In the genomic region with DNA sequence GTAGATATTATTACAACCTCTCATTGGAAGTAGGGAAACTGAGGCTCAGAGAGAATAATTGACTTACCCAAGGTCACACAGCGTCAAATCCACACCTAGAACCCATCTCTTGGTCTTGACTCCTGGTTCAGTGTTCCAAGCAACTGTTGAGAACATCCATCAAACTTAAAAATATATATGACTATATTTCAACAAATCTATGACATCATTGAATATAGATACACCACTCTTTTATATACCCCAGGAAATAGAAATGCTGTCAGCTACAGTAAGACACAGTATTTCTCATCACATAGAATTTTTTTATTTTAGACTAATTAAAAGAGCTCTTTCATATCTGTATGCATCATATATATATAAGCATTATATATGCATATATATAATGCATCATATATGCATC, we compare ENCODE assay signal across 3 cellular contexts.
TF ChIP-seq lines count a peak whose summit lies in the region.

No MANE protein-coding gene starts in this region.

TF ChIP-seq in HepG2, 621 proteins besides CTCF, POLR2A, EP300 and RAD21:
- TF ChIP-seq, protein P1, sequence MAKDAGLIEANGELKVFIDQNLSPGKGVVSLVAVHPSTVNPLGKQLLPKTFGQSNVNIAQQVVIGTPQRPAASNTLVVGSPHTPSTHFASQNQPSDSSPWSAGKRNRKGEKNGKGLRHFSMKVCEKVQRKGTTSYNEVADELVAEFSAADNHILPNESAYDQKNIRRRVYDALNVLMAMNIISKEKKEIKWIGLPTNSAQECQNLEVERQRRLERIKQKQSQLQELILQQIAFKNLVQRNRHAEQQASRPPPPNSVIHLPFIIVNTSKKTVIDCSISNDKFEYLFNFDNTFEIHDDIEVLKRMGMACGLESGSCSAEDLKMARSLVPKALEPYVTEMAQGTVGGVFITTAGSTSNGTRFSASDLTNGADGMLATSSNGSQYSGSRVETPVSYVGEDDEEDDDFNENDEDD (CRISPR knock-in tag; IDR thresholded peaks at IDR 0.05; ENCODE audit: borderline replicate concordance): no peak
- TF ChIP-seq NFATC3 (CRISPR knock-in tag; IDR thresholded peaks at IDR 0.05): no peak
- no peak for TF ChIP-seq TOE1 (CRISPR knock-in tag; IDR thresholded peaks at IDR 0.05)
- TF ChIP-seq FOXM1 (CRISPR knock-in tag; IDR thresholded peaks at IDR 0.05): no peak
- TF ChIP-seq ZNF460 (CRISPR knock-in tag; IDR thresholded peaks at IDR 0.05; ENCODE audit: borderline replicate concordance): no peak
- peak; percentile 87 for TF ChIP-seq ATF7 (IDR thresholded peaks at IDR 0.05)
- no peak for TF ChIP-seq ATF7 (CRISPR knock-in tag; IDR thresholded peaks at IDR 0.05)
- peak; percentile 22; the same call in 1 of the 2 replicates for TF ChIP-seq CREB1 (IDR thresholded peaks at IDR 0.05)
- TF ChIP-seq CREB1 (CRISPR knock-in tag; IDR thresholded peaks at IDR 0.05): no peak
TF ChIP-seq in HepG2: peak in this region for 2.

TF ChIP-seq in IMR-90, 13 proteins besides CTCF, POLR2A, EP300 and RAD21:
- no peak for TF ChIP-seq CEBPB (IDR thresholded peaks at IDR 0.05; ENCODE audit: low read depth, low read length)
- TF ChIP-seq MAFK (IDR thresholded peaks at IDR 0.05; ENCODE audit: low read depth, low read length): no peak
- TF ChIP-seq FOS (IDR thresholded peaks at IDR 0.05; ENCODE audit: low read depth, low read length): no peak
- TF ChIP-seq BHLHE40 (IDR thresholded peaks at IDR 0.05; ENCODE audit: low read depth, low read length): no peak
- TF ChIP-seq SMC3 (IDR thresholded peaks at IDR 0.05; ENCODE audit: low read depth, low read length): no peak
- no peak for TF ChIP-seq CHD1 (IDR thresholded peaks at IDR 0.05; ENCODE audit: low read depth, low read length)
- TF ChIP-seq, protein P2, sequence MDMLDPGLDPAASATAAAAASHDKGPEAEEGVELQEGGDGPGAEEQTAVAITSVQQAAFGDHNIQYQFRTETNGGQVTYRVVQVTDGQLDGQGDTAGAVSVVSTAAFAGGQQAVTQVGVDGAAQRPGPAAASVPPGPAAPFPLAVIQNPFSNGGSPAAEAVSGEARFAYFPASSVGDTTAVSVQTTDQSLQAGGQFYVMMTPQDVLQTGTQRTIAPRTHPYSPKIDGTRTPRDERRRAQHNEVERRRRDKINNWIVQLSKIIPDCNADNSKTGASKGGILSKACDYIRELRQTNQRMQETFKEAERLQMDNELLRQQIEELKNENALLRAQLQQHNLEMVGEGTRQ (IDR thresholded peaks at IDR 0.05; ENCODE audit: low read depth, low read length): no peak
- TF ChIP-seq NFE2L2 (IDR thresholded peaks at IDR 0.05; ENCODE audit: low read depth, low read length): no peak

TF ChIP-seq in K562, 482 proteins besides CTCF, POLR2A, EP300 and RAD21:
- TF ChIP-seq ZNF57 (CRISPR knock-in tag; IDR thresholded peaks at IDR 0.05) (no peak), ATF7 (IDR thresholded peaks at IDR 0.05) (peak; percentile 33; the same call in 1 of the 2 replicates)
- TF ChIP-seq, protein P3, sequence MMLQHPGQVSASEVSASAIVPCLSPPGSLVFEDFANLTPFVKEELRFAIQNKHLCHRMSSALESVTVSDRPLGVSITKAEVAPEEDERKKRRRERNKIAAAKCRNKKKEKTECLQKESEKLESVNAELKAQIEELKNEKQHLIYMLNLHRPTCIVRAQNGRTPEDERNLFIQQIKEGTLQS (IDR thresholded peaks at IDR 0.05): peak; percentile 21; the same call in 1 of the 2 replicates
- TF ChIP-seq, protein P3 (CRISPR knock-in tag; conservative IDR thresholded peaks at IDR 0.05): no peak
